ENCODE assay signal across 1 cellular context in the genomic region with DNA sequence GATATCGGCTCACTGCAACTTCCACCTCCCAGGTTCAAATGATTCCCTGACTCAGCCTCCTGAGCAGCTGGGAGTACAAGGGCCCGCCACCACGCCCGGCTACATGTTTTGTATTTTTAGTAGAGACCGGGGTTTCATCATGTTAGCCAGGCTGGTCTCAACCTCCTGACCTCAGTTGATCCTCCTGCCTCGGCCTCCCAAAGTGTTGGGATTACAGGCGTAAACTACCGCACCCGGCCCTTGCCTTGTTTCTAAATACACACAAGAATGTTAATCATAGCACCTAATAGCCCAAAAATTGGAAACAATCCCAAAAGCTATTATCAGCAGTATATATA.
TF ChIP-seq lines count a peak whose summit lies in the region.

No MANE protein-coding gene starts in this region.

TF ChIP-seq in A549, 52 proteins besides CTCF, POLR2A, EP300 and RAD21 (continued from another document):
- TF ChIP-seq, protein P1, sequence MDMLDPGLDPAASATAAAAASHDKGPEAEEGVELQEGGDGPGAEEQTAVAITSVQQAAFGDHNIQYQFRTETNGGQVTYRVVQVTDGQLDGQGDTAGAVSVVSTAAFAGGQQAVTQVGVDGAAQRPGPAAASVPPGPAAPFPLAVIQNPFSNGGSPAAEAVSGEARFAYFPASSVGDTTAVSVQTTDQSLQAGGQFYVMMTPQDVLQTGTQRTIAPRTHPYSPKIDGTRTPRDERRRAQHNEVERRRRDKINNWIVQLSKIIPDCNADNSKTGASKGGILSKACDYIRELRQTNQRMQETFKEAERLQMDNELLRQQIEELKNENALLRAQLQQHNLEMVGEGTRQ (IDR thresholded peaks at IDR 0.05) = no peak
- TF ChIP-seq TP53 (CRISPR knock-in tag; IDR thresholded peaks at IDR 0.05) (no peak), NR3C1 (IDR thresholded peaks at IDR 0.05) (no peak)
- TF ChIP-seq, protein P2, sequence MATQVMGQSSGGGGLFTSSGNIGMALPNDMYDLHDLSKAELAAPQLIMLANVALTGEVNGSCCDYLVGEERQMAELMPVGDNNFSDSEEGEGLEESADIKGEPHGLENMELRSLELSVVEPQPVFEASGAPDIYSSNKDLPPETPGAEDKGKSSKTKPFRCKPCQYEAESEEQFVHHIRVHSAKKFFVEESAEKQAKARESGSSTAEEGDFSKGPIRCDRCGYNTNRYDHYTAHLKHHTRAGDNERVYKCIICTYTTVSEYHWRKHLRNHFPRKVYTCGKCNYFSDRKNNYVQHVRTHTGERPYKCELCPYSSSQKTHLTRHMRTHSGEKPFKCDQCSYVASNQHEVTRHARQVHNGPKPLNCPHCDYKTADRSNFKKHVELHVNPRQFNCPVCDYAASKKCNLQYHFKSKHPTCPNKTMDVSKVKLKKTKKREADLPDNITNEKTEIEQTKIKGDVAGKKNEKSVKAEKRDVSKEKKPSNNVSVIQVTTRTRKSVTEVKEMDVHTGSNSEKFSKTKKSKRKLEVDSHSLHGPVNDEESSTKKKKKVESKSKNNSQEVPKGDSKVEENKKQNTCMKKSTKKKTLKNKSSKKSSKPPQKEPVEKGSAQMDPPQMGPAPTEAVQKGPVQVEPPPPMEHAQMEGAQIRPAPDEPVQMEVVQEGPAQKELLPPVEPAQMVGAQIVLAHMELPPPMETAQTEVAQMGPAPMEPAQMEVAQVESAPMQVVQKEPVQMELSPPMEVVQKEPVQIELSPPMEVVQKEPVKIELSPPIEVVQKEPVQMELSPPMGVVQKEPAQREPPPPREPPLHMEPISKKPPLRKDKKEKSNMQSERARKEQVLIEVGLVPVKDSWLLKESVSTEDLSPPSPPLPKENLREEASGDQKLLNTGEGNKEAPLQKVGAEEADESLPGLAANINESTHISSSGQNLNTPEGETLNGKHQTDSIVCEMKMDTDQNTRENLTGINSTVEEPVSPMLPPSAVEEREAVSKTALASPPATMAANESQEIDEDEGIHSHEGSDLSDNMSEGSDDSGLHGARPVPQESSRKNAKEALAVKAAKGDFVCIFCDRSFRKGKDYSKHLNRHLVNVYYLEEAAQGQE (IDR thresholded peaks at IDR 0.05) = no peak
